Comparison of ENCODE assay signal across 25 cellular contexts in the genomic region with DNA sequence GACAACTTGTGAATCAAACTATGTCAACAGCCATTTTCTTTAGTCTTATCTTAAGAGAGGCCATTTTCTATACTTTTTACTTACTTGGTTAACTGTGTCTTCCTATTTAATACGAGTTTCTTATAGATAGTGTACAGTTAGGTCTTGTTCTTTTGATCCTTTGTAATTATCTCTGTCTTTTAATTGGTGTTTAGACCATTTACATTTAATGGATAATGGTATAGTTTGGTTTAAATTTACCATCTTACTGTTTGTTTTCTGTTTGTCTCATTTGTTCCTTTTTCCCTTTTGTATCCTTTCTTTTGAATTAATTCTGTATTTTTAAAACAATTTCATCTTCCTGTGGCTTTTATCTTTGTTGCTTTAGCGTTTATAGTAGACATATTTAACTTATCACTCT. TPM values are rescaled to one million over a fixed set of nuclear protein-coding genes. Genes with fewer than 3 reads are reported as not detected.
"Had no signal": no experiment of that assay in that cellular context is flagged by ENCODE, and none has a peak within 500 bp of the region (broad histone marks: within the 10 kb centered on the region; RNA-seq: fewer than 3 reads in every experiment).

No MANE protein-coding gene starts in this region.

- H3K4me1 ChIP-seq: esophagus squamous epithelium, gastrocnemius medialis, left lung, lower lobe of right lung had no signal

- H3K27ac ChIP-seq: coronary artery, epithelial cell of prostate, esophagus squamous epithelium, gastrocnemius medialis, heart right ventricle, left lung, lower lobe of right lung had no signal

- H3K4me3 ChIP-seq: coronary artery, esophagus squamous epithelium, gastrocnemius medialis, heart right ventricle, left lung, lower lobe of right lung, mucosa of descending colon had no signal

- H3K27ac Mint-ChIP-seq: mesothelial cell of epicardium had no signal

- DNase-seq: dermis blood vessel endothelial cell; effector CD8-positive, alpha-beta T cell; effector memory CD8-positive, alpha-beta T cell; erythroblast; esophagus squamous epithelium; foreskin fibroblast; foreskin melanocyte; gastrocnemius medialis; glutamatergic neuron; head of caudate nucleus; heart right ventricle; hippocampal formation; left cardiac atrium; left lung; left ventricle myocardium superior; lower lobe of right lung; mesenchymal stem cell; mucosa of descending colon; naive B cell; naive thymus-derived CD8-positive, alpha-beta T cell had no signal

- H3K27me3 Mint-ChIP-seq: effector memory CD8-positive, alpha-beta T cell; naive B cell; naive thymus-derived CD8-positive, alpha-beta T cell had no signal

- H3K9me3 Mint-ChIP-seq: effector memory CD8-positive, alpha-beta T cell had no signal

- H3K4me3 Mint-ChIP-seq: effector memory CD8-positive, alpha-beta T cell; mesothelial cell of epicardium; naive B cell; naive thymus-derived CD8-positive, alpha-beta T cell had no signal

- H3K27me3 ChIP-seq: esophagus squamous epithelium, gastrocnemius medialis, heart right ventricle, left lung had no signal

- H3K4me1 Mint-ChIP-seq: mesothelial cell of epicardium had no signal

- H3K9me3 ChIP-seq: gastrocnemius medialis, lower lobe of right lung had no signal

RNA-seq across cellular contexts. Expression of a gene that starts 59.0 kb away (rescaled TPM):
- total RNA-seq: esophagus mucosa; esophagus squamous epithelium; left lung; lower lobe of right lung; mesenteric fat pad; naive thymus-derived CD8-positive, alpha-beta T cell had no signal
- polyA plus RNA-seq: naive thymus-derived CD8-positive, alpha-beta T cell had no signal
